In genomic region chr20:6007094-6007528, GRCh38 we compare ENCODE assay signal across 8 cellular contexts. TPM values are rescaled to one million over a fixed set of nuclear protein-coding genes. Genes with fewer than 3 reads are reported as not detected.
A peak's percentile ranks its signal among the peaks of the same experiment; 100 is the strongest.
DNase-seq lines count a peak whose midpoint lies in the region; ATAC-seq and TF ChIP-seq lines count a peak whose summit lies in the region.

No MANE protein-coding gene starts in this region.

- POLR2A ChIA-PET in A673 (lab: Charles Lee; ENCODE audit: low non-redundant PET): no interaction called here
- POLR2A ChIA-PET in HEK293 (lab: Yijun Ruan, JAX): no interaction called here

- TSS peak; percentile 52 for BruUV-seq in A673 (replicated peaks; lab: Mats Ljungman, UMichigan)

- CTCF ChIA-PET in A673 (lab: Charles Lee): no interaction called here
- CTCF ChIA-PET in HEK293 (lab: Yijun Ruan, JAX): interaction anchor here (0.5 to 2.2 kb wide), 6 partner anchors 10 to 477 kb away, joined by 3 to 13 read pairs (median 4); no protein-coding TSS in a partner anchor

- no peaks in the 10 kb centered on the region for H3K27me3 ChIP-seq in A673 (replicated peaks; ENCODE audit: insufficient read depth, low read depth, low read length, poor library complexity)

- WGBS in mesodermal cell (ENCODE audit: insufficient coverage in 2 of 2), 2 experiments: 7 to 14% methylated on average over 1 to 2 of the region's 4 CpGs

- H3K4me1 ChIP-seq in A673 (ENCODE audit: insufficient read depth, low read length, poor library complexity, severe bottlenecking): peaks cover 10% of the 10 kb centered on the region
- H3K4me1 ChIP-seq in HEK293 (ENCODE audit: control insufficient read depth, insufficient read depth, low read length): no peaks in the 10 kb centered on the region
- H3K4me1 ChIP-seq in mesodermal cell (ENCODE audit: control insufficient read depth, insufficient read depth, low read length, poor library complexity, severe bottlenecking): peaks cover 6% of the 10 kb centered on the region

- ATAC-seq in HG03159 (IDR thresholded peaks at IDR 0.05; ENCODE audit: unreplicated experiment) (no peak), GM19452 (IDR thresholded peaks at IDR 0.05; ENCODE audit: unreplicated experiment) (no peak), GM18870 (IDR thresholded peaks at IDR 0.05; ENCODE audit: unreplicated experiment) (no peak), HG02885 (IDR thresholded peaks at IDR 0.05; ENCODE audit: poor library complexity, unreplicated experiment) (no peak)

- H3K27ac ChIP-seq in A673 (ENCODE audit: low read depth, low read length, poor library complexity, severe bottlenecking) (peak overlapping the region; percentile 27), HEK293 (ENCODE audit: extremely low read depth, low read depth, low read length) (no peak overlapping the region), mesodermal cell (ENCODE audit: low read depth, low read length, severe bottlenecking) (no peak overlapping the region)

- TF ChIP-seq CTCF in A673 (conservative IDR thresholded peaks at IDR 0.05; ENCODE audit: low read depth, low read length) (no peak), HEK293 (tag by site-specific recombination; IDR thresholded peaks at IDR 0.05) (no peak), astrocyte of the spinal cord (IDR thresholded peaks at IDR 0.05; ENCODE audit: low read depth, low read length) (no peak)

- H3K36me3 ChIP-seq in A673 (ENCODE audit: insufficient read depth, low read length, poor library complexity, severe bottlenecking): peaks cover 28% of the 10 kb centered on the region
- peaks cover 11 to 26% of the 10 kb centered on the region in 2 experiments for H3K36me3 ChIP-seq in HEK293 (ENCODE audit: control insufficient read depth in 2 of 2, insufficient read depth in 1 of 2, low read length in 2 of 2)
- H3K36me3 ChIP-seq in mesodermal cell (ENCODE audit: control insufficient read depth, insufficient read depth, low read length): peaks cover 26% of the 10 kb centered on the region

- intact Hi-C loops in A673 (cut with micrococcal nuclease; ENCODE audit: unreplicated experiment): no loop called here

- H3K4me3 ChIP-seq in A673 (ENCODE audit: low read depth, low read length, poor library complexity, severe bottlenecking) (peak overlapping the region; percentile 94), HEK293 (ENCODE audit: low read depth, low read length) (peak overlapping the region; percentile 86), astrocyte of the spinal cord (ENCODE audit: low read depth, low read length) (peak overlapping the region; percentile 79), mesodermal cell (ENCODE audit: extremely low read depth, insufficient read depth, low read length, poor library complexity, severe bottlenecking) (peak overlapping the region; percentile 78)

- H3K9me3 ChIP-seq in A673 (ENCODE audit: low read depth, low read length, poor library complexity, severe bottlenecking) (no peaks in the 10 kb centered on the region), HEK293 (ENCODE audit: control insufficient read depth, insufficient read depth, low read depth, low read length) (no peaks in the 10 kb centered on the region), mesodermal cell (ENCODE audit: control insufficient read depth, low read length) (no peaks in the 10 kb centered on the region)

- DNase-seq in A673 (ENCODE audit: low spot score) (no peak), astrocyte of the spinal cord (ENCODE audit: low read depth, low spot score) (no peak)

- in situ Hi-C loops in astrocyte of the spinal cord (cut with HindIII; ENCODE audit: low sequenced_read_pairs): no loop called here

TF ChIP-seq in HEK293, 187 proteins besides CTCF, POLR2A, EP300 and RAD21:
- TF ChIP-seq SCRT1 (tag by site-specific recombination; IDR thresholded peaks at IDR 0.05; ENCODE audit: borderline replicate concordance) (peak; percentile 68; the same call in 1 of the 2 replicates), SCRT2 (tag by site-specific recombination; IDR thresholded peaks at IDR 0.05) (peak; percentile 85), ZNF341 (tag by site-specific recombination; IDR thresholded peaks at IDR 0.05; ENCODE audit: low read depth) (no peak), ZNF335 (tag by site-specific recombination; conservative IDR thresholded peaks at IDR 0.05) (no peak)

RNA-seq across cellular contexts. Expression of gene CRLS1, which starts 1.2 kb away (rescaled TPM):
- 43.4 and 51.5 TPM in 2 replicates for total RNA-seq in A673 (2021)
- 70.2 TPM for polyA plus RNA-seq in mesodermal cell (2013, experiment 1 of 2)
- polyA plus RNA-seq in mesodermal cell (2013, experiment 2 of 2): 65.5 TPM

RNA-seq across cellular contexts. Expression of gene LRRN4, which starts 46.7 kb away (rescaled TPM):
- total RNA-seq in A673 (2021): 0.15 TPM in 1 of 2 replicates, not detected in the other
- 34.4 TPM for polyA plus RNA-seq in mesodermal cell (2013, experiment 1 of 2)
- polyA plus RNA-seq in mesodermal cell (2013, experiment 2 of 2): 33.8 TPM

RNA-seq across cellular contexts. Expression of gene MCM8, which starts 56.7 kb away (rescaled TPM):
- total RNA-seq in A673 (2021): 49.7 and 56.4 TPM in 2 replicates
- polyA plus RNA-seq in mesodermal cell (2013, experiment 1 of 2): 15.4 TPM
- polyA plus RNA-seq in mesodermal cell (2013, experiment 2 of 2): 15.5 TPM

RNA-seq across cellular contexts. Expression of gene TRMT6, which starts 56.8 kb away (rescaled TPM):
- total RNA-seq in A673 (2021): 38.6 and 41.6 TPM in 2 replicates
- 10.2 TPM for polyA plus RNA-seq in mesodermal cell (2013, experiment 1 of 2)
- 11.1 TPM for polyA plus RNA-seq in mesodermal cell (2013, experiment 2 of 2)
